9 cellular contexts compared by ENCODE assay signal in the genomic region with DNA sequence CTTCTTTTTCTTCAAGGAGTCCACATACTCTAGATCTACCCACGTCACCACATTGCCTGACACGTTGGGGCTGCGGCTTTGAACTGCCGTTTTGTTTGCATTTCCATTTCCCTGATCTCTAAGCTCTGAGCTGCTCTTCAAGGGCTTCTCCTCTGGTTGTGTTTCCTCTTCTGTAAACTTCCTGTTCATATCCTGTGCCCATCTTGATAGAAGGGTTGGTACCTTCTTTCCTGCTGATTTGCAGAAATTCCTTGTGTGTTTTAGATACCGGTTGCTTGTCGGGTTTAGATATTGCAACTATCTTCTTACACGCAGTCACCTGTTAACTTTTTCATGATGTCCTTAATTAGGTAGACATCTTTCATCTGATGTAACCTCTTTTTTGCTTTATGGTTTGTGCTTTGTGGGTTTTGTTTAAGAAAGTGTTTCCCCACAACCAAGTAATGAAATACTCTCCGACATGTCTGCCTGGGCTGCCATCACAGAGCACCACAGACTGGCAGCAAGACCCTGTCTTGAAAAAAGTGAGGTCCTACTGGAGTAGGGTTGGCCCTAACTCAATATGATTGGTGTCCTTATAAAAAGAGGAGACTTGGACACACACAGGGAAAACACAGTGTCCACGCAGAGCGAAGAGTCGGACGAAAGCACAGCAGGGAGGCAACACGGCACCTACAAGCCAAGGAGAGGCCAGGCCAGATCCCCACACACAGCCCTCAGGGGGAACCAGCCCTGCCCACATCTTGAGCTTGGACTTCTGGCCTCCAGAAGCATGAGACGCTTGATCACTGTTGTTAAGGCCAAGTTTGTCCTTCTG.
A peak's percentile ranks its signal among the peaks of the same experiment; 100 is the strongest.
DNase-seq lines count a peak whose midpoint lies in the region; ATAC-seq, FAIRE-seq and TF ChIP-seq lines count a peak whose summit lies in the region.
"Had no signal": no experiment of that assay in that cellular context is flagged by ENCODE, and none has a peak within 500 bp of the region (broad histone marks: within the 10 kb centered on the region; RNA-seq: fewer than 3 reads in every experiment).

No MANE protein-coding gene starts in this region.

- no peaks in the 10 kb centered on the region for H4K20me1 ChIP-seq in HepG2 (ENCODE audit: insufficient read depth, low read length)

- no peaks in the 10 kb centered on the region for H3K27me3 ChIP-seq in HepG2 (ENCODE audit: control insufficient read depth in 1 of 2, insufficient read depth in 2 of 2, low read length in 2 of 2)
- no peaks in the 10 kb centered on the region for H3K27me3 ChIP-seq in transverse colon

- POLR2A ChIA-PET in HepG2 (lab: Yijun Ruan, JAX), result interaction anchor here (0.7 to 1.2 kb wide), 5 partner anchors 66 to 147 kb away, joined by 3 read pairs; no protein-coding TSS in a partner anchor

- H3K27ac ChIP-seq in HepG2 (ENCODE audit: extremely low read length, insufficient read depth, low read length) (peak overlapping the region; percentile 92), transverse colon (peak overlapping the region; percentile 72 to 82 (median 78))

- intact Hi-C loops in HepG2 (cut with micrococcal nuclease; ENCODE audit: unreplicated experiment) (loop anchor here (10.0 kb wide), 1 partner anchor 84 kb away; no protein-coding TSS in a partner anchor), transverse colon (cut with DNase I; ENCODE audit: low total_unique reads) (no loop called here)

- in situ Hi-C loops in HepG2 (cut with HindIII; ENCODE audit: extremely low pct_ligation_motif_present, low pct_unique_long_range_greater_than_20kb) (no loop called here), transverse colon (cut with MboI; ENCODE audit: low pct_ligation_motif_present in 1 of 4, low pct_unique_long_range_greater_than_20kb in 1 of 4, low sequenced_read_pairs in 3 of 4) (no loop called here)

- peaks cover 12% of the 10 kb centered on the region for H3K9me3 ChIP-seq in HepG2 (ENCODE audit: low read length)
- peaks cover 3 to 5% of the 10 kb centered on the region in 2 donors for H3K9me3 ChIP-seq in transverse colon

- TF ChIP-seq EP300 in HepG2 (IDR thresholded peaks at IDR 0.05; ENCODE audit: low read depth in 2 of 2, low read length in 2 of 2), result peak in 1 of 2 experiments; percentile 67; a peak in 2 of 4 replicates
- TF ChIP-seq EP300 in HepG2 (CRISPR knock-in tag; IDR thresholded peaks at IDR 0.05; ENCODE audit: borderline replicate concordance), result peak; percentile 63; the same call in 1 of the 2 replicates
- TF ChIP-seq EP300 in transverse colon (IDR thresholded peaks at IDR 0.05; ENCODE audit: low read depth), result no peak

- CTCF ChIA-PET in HepG2 (lab: Yijun Ruan, JAX; ENCODE audit: low intra/inter-chr PET ratio, low total read pairs), result no interaction called here

- no peak for TF ChIP-seq CTCF in HepG2 (CRISPR knock-in tag; IDR thresholded peaks at IDR 0.05)
- TF ChIP-seq CTCF in transverse colon (IDR thresholded peaks at IDR 0.05), result no peak

- H3K4me1 ChIP-seq in HepG2 (ENCODE audit: insufficient read depth, low read length) (peaks cover 33% of the 10 kb centered on the region), transverse colon (peaks cover 3 to 48% (median 31%) of the 10 kb centered on the region in 4 donors)

- TF ChIP-seq POLR2A in HepG2 (IDR thresholded peaks at IDR 0.05; ENCODE audit: insufficient read depth in 1 of 2, low read depth in 2 of 2, low read length in 2 of 2) (no peak), transverse colon (IDR thresholded peaks at IDR 0.05) (no peak)

- peaks cover 1 to 8% of the 10 kb centered on the region in 2 experiments; a peak in 1 of 5 replicates for H3K36me3 ChIP-seq in HepG2 (replicated peaks in 1 of 2; ENCODE audit: control insufficient read depth in 1 of 2, insufficient read depth in 2 of 2, low read length in 2 of 2)
- no peaks in the 10 kb centered on the region for H3K36me3 ChIP-seq in transverse colon

- ATAC-seq in HepG2 (peak; percentile 75), HG03196 (IDR thresholded peaks at IDR 0.05; ENCODE audit: unreplicated experiment) (no peak), GM18511 (IDR thresholded peaks at IDR 0.05; ENCODE audit: unreplicated experiment) (no peak)

- peak; percentile 88 for FAIRE-seq in HepG2 (lab: Jason Lieb, UNC)

- H3K4me3 ChIP-seq in HepG2 (replicated peaks in 1 of 3; ENCODE audit: insufficient read depth in 1 of 3, low read depth in 2 of 3, low read length in 3 of 3) (peak overlapping the region; percentile 35 to 71 (median 56)), transverse colon (no peak overlapping the region)

- H2AFZ ChIP-seq in HepG2 (ENCODE audit: low read length), result no peak overlapping the region

- peak overlapping the region; percentile 90 for H3K4me2 ChIP-seq in HepG2 (ENCODE audit: low read depth, low read length)
- H3K4me2 ChIP-seq: SK-N-SH had no signal

- peak; percentile 51 for DNase-seq in activated T-cell treated with anti-CD3 and anti-CD28 coated beads for 1 hour (ENCODE audit: low read depth)
- no peak for DNase-seq in activated T-cell treated with anti-CD3 and anti-CD28 coated beads for 4 hours
- DNase-seq in activated T-cell treated with anti-CD3 and anti-CD28 coated beads for 48 hours (ENCODE audit: low read depth), result peak; percentile 50
- peak; percentile 91 for DNase-seq in HepG2 (ENCODE audit: low spot score)
- peak; percentile 72 for DNase-seq in transverse colon
- DNase-seq in NCI-H510A (lab: John Stamatoyannopoulos, UW), result no peak
- DNase-seq: SK-N-SH had no signal

- peaks cover 8% of the 10 kb centered on the region for H3K79me2 ChIP-seq in HepG2 (ENCODE audit: insufficient read depth, low read length)

- 41% methylated on average over 14 of the region's 14 CpGs for WGBS in HepG2 (ENCODE audit: low lambda C conversion rate)
- 52 to 64% methylated on average over 12 to 14 of the region's 14 CpGs for WGBS in transverse colon (ENCODE audit: low coverage in 1 of 2), 2 donors

- H3K9ac ChIP-seq in HepG2 (ENCODE audit: insufficient read depth, low read depth, low read length), result peak overlapping the region; percentile 71
- H3K9ac ChIP-seq: SK-N-SH had no signal

- TSS peak; percentile 92 for BruUV-seq in HepG2 (replicated peaks; lab: Mats Ljungman, UMichigan)

- no peak for TF ChIP-seq RAD21 in HepG2 (CRISPR knock-in tag; IDR thresholded peaks at IDR 0.05)

TF ChIP-seq in HepG2, 621 proteins besides CTCF, POLR2A, EP300 and RAD21 (continues in another document):
- TF ChIP-seq MAFK (conservative IDR thresholded peaks at IDR 0.05 in 1 of 2, IDR thresholded peaks at IDR 0.05 in 1 of 2; ENCODE audit: low read length in 2 of 2) (peak; percentile 65 to 81), ZFP82 (CRISPR knock-in tag; IDR thresholded peaks at IDR 0.05; ENCODE audit: borderline replicate concordance) (no peak), JUND (CRISPR knock-in tag; IDR thresholded peaks at IDR 0.05) (no peak), KLF6 (CRISPR knock-in tag; IDR thresholded peaks at IDR 0.05) (no peak)
- TF ChIP-seq, protein P1, sequence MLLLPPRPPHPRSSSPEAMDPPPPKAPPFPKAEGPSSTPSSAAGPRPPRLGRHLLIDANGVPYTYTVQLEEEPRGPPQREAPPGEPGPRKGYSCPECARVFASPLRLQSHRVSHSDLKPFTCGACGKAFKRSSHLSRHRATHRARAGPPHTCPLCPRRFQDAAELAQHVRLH (CRISPR knock-in tag; IDR thresholded peaks at IDR 0.05; ENCODE audit: borderline replicate concordance, low read depth), result 0 out of 2 replicates have a peak, but pooled peaks have one; percentile 31
- TF ChIP-seq, protein P2, sequence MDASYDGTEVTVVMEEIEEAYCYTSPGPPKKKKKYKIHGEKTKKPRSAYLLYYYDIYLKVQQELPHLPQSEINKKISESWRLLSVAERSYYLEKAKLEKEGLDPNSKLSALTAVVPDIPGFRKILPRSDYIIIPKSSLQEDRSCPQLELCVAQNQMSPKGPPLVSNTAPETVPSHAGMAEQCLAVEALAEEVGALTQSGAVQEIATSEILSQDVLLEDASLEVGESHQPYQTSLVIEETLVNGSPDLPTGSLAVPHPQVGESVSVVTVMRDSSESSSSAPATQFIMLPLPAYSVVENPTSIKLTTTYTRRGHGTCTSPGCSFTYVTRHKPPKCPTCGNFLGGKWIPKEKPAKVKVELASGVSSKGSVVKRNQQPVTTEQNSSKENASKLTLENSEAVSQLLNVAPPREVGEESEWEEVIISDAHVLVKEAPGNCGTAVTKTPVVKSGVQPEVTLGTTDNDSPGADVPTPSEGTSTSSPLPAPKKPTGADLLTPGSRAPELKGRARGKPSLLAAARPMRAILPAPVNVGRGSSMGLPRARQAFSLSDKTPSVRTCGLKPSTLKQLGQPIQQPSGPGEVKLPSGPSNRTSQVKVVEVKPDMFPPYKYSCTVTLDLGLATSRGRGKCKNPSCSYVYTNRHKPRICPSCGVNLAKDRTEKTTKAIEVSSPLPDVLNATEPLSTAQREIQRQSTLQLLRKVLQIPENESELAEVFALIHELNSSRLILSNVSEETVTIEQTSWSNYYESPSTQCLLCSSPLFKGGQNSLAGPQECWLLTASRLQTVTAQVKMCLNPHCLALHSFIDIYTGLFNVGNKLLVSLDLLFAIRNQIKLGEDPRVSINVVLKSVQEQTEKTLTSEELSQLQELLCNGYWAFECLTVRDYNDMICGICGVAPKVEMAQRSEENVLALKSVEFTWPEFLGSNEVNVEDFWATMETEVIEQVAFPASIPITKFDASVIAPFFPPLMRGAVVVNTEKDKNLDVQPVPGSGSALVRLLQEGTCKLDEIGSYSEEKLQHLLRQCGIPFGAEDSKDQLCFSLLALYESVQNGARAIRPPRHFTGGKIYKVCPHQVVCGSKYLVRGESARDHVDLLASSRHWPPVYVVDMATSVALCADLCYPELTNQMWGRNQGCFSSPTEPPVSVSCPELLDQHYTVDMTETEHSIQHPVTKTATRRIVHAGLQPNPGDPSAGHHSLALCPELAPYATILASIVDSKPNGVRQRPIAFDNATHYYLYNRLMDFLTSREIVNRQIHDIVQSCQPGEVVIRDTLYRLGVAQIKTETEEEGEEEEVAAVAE (CRISPR knock-in tag; IDR thresholded peaks at IDR 0.05; ENCODE audit: borderline replicate concordance), result peak; percentile 54; the same call in 1 of the 2 replicates
- TF ChIP-seq, protein P3, sequence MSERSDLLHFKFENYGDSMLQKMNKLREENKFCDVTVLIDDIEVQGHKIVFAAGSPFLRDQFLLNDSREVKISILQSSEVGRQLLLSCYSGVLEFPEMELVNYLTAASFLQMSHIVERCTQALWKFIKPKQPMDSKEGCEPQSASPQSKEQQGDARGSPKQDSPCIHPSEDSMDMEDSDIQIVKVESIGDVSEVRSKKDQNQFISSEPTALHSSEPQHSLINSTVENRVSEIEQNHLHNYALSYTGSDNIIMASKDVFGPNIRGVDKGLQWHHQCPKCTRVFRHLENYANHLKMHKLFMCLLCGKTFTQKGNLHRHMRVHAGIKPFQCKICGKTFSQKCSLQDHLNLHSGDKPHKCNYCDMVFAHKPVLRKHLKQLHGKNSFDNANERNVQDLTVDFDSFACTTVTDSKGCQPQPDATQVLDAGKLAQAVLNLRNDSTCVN (CRISPR knock-in tag; IDR thresholded peaks at IDR 0.05; ENCODE audit: borderline replicate concordance), result no peak

Comparison
In these comparisons a context has a peak if more than half of its experiments do, and no peak if none do; other contexts are left out.
1. DNase-seq: peak in activated T-cell treated with anti-CD3 and anti-CD28 coated beads for 1 hour (single experiment), activated T-cell treated with anti-CD3 and anti-CD28 coated beads for 48 hours (single experiment), HepG2 (single experiment) and transverse colon (single experiment); none in activated T-cell treated with anti-CD3 and anti-CD28 coated beads for 4 hours (single experiment) and NCI-H510A (single experiment).
2. H3K4me3 ChIP-seq: peak in HepG2 (3 of 3); none in transverse colon (0 of 4).